8 cellular contexts compared by ENCODE assay signal in the genomic region with DNA sequence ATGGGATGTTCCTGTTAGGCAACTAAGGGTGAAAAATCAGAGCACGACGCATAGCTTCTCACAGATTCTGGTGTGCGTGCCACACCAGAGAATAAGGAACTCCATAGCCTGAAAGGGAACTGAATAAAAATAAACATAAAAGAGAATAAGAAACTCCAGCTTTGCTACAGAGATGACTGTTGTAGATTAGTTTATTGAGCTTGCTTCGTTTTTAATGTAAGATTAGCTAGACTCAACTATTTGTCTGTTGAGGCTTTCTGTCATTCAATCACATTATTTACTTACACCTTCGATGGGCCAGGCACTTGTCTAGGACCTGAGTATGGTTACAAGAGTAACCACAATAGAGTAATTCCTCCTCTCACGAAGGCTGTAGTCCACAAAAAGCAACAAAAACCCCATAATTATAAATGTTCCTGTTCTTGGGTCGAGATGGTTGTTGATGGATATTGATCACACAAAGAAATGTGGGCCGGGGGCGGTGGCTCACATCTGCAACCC. TPM values are rescaled to one million over a fixed set of nuclear protein-coding genes. Genes with fewer than 3 reads are reported as not detected.
A peak's percentile ranks its signal among the peaks of the same experiment; 100 is the strongest.
DNase-seq lines count a peak whose midpoint lies in the region; ATAC-seq, FAIRE-seq and TF ChIP-seq lines count a peak whose summit lies in the region.

No MANE protein-coding gene starts in this region.

- peaks cover 35% of the 10 kb centered on the region for H3K79me2 ChIP-seq in HepG2 (ENCODE audit: insufficient read depth, low read length)

- peaks cover 8 to 20% of the 10 kb centered on the region in 2 experiments for H3K36me3 ChIP-seq in HepG2 (replicated peaks in 1 of 2; ENCODE audit: control insufficient read depth in 1 of 2, insufficient read depth in 2 of 2, low read length in 2 of 2)
- H3K36me3 ChIP-seq in transverse colon = peaks cover 0 to 29% (median 13%) of the 10 kb centered on the region in 4 donors

- no peak for DNase-seq in activated naive CD4-positive, alpha-beta T cell treated with anti-CD3 and anti-CD28 coated beads, Interleukin-2, amount 10 ng/mL, durations not matched to agents 7 days and 5 days
- DNase-seq in activated naive CD4-positive, alpha-beta T cell (lab: John Stamatoyannopoulos, UW) = no peak
- DNase-seq in activated CD8-positive, alpha-beta T cell treated with anti-CD3 and anti-CD28 coated beads, Interleukin-2, amount 10 ng/mL, durations not matched to agents 7 days and 5 days = no peak
- DNase-seq in HepG2 (ENCODE audit: low spot score) (no peak), transverse colon (no peak), medulla oblongata (ENCODE audit: extremely low spot score) (no peak), midbrain (lab: John Stamatoyannopoulos, UW) (no peak)

- no peak for FAIRE-seq in HepG2 (lab: Jason Lieb, UNC)

- H3K27ac ChIP-seq in HepG2 (ENCODE audit: extremely low read length, insufficient read depth, low read length) = peak overlapping the region; percentile 98
- peak overlapping the region; percentile 95 to 100 (median 98) for H3K27ac ChIP-seq in transverse colon

- H3K27me3 ChIP-seq in HepG2 (ENCODE audit: control insufficient read depth in 1 of 2, insufficient read depth in 2 of 2, low read length in 2 of 2) (no peaks in the 10 kb centered on the region; a peak in 1 of 5 replicates), transverse colon (no peaks in the 10 kb centered on the region)

- H3K9ac ChIP-seq in HepG2 (ENCODE audit: insufficient read depth, low read depth, low read length) = no peak overlapping the region

- no peak for TF ChIP-seq RAD21 in HepG2 (CRISPR knock-in tag; IDR thresholded peaks at IDR 0.05)

- peak overlapping the region; percentile 78 for H3K4me2 ChIP-seq in HepG2 (ENCODE audit: low read depth, low read length)

- H3K36me3 Mint-ChIP-seq in activated naive CD4-positive, alpha-beta T cell treated with anti-CD3 and anti-CD28 coated beads, Interleukin-2, amount 10 ng/mL, durations not matched to agents 7 days and 5 days = peaks cover 46% of the 10 kb centered on the region
- H3K36me3 Mint-ChIP-seq in activated CD8-positive, alpha-beta T cell treated with anti-CD3 and anti-CD28 coated beads, Interleukin-2, amount 10 ng/mL, durations not matched to agents 7 days and 5 days (ENCODE audit: low read depth) = peaks cover 61% of the 10 kb centered on the region

- peak overlapping the region; percentile 99 for H3K4me3 Mint-ChIP-seq in activated naive CD4-positive, alpha-beta T cell treated with anti-CD3 and anti-CD28 coated beads, Interleukin-2, amount 10 ng/mL, durations not matched to agents 7 days and 5 days
- peak overlapping the region; percentile 99 for H3K4me3 Mint-ChIP-seq in activated CD8-positive, alpha-beta T cell treated with anti-CD3 and anti-CD28 coated beads, Interleukin-2, amount 10 ng/mL, durations not matched to agents 7 days and 5 days

- peaks cover 9% of the 10 kb centered on the region; the same call in 1 of the 2 replicates for H4K20me1 ChIP-seq in HepG2 (ENCODE audit: insufficient read depth, low read length)

- H3K4me3 ChIP-seq in HepG2 (replicated peaks in 1 of 3; ENCODE audit: insufficient read depth in 1 of 3, low read depth in 2 of 3, low read length in 3 of 3) = peak overlapping the region; percentile 48 to 86 (median 51); a peak in 5 of 6 replicates
- peak overlapping the region in 3 of 4 donors; percentile 73 to 88 (median 87) for H3K4me3 ChIP-seq in transverse colon

- peaks cover 34% of the 10 kb centered on the region for H3K4me1 ChIP-seq in HepG2 (ENCODE audit: insufficient read depth, low read length)
- H3K4me1 ChIP-seq in transverse colon = peaks cover 8 to 29% (median 22%) of the 10 kb centered on the region in 4 donors

- ATAC-seq in activated CD8-positive, alpha-beta T cell treated with anti-CD3 and anti-CD28 coated beads, Interleukin-2, amount 10 ng/mL, durations not matched to agents 7 days and 5 days = no peak
- no peak for ATAC-seq in HepG2
- ATAC-seq in HG03521 (IDR thresholded peaks at IDR 0.05; ENCODE audit: unreplicated experiment) = no peak

- CTCF ChIA-PET in activated naive CD4-positive, alpha-beta T cell treated with anti-CD3 and anti-CD28 coated beads, Interleukin-2, amount 10 ng/mL, durations not matched to agents 7 days and 5 days (lab: Charles Lee) = interaction anchor here (0.7 to 2.4 kb wide), 7 partner anchors 18 to 251 kb away, joined by 3 to 17 read pairs (median 4); a partner anchor contains a TSS
- CTCF ChIA-PET in activated CD8-positive, alpha-beta T cell treated with anti-CD3 and anti-CD28 coated beads, Interleukin-2, amount 10 ng/mL, durations not matched to agents 7 days and 5 days (lab: Charles Lee) = interaction anchor here (0.8 to 5.2 kb wide), 15 partner anchors 9 to 251 kb away, joined by 3 to 42 read pairs (median 5); a partner anchor contains a TSS
- CTCF ChIA-PET in HepG2 (lab: Yijun Ruan, JAX; ENCODE audit: low intra/inter-chr PET ratio, low total read pairs) = interaction anchor here (1.3 kb wide), 1 partner anchor 9 kb away, joined by 3 read pairs; no protein-coding TSS in a partner anchor

- POLR2A ChIA-PET in activated CD8-positive, alpha-beta T cell treated with anti-CD3 and anti-CD28 coated beads, Interleukin-2, amount 10 ng/mL, durations not matched to agents 7 days and 5 days (lab: Charles Lee) = interaction anchor here (0.6 to 7.9 kb wide), 15 partner anchors 9 to 731 kb away, joined by 3 to 187 read pairs (median 8); a partner anchor contains a TSS
- POLR2A ChIA-PET in HepG2 (lab: Yijun Ruan, JAX) = interaction anchor here (0.6 to 5.4 kb wide), 23 partner anchors 10 to 732 kb away, joined by 3 to 122 read pairs (median 4); a partner anchor contains a TSS

- H3K9me3 Mint-ChIP-seq in activated naive CD4-positive, alpha-beta T cell treated with anti-CD3 and anti-CD28 coated beads, Interleukin-2, amount 10 ng/mL, durations not matched to agents 7 days and 5 days = no peaks in the 10 kb centered on the region
- H3K9me3 Mint-ChIP-seq in activated CD8-positive, alpha-beta T cell treated with anti-CD3 and anti-CD28 coated beads, Interleukin-2, amount 10 ng/mL, durations not matched to agents 7 days and 5 days (ENCODE audit: insufficient read depth) = no peaks in the 10 kb centered on the region

- TF ChIP-seq EP300 in HepG2 (IDR thresholded peaks at IDR 0.05; ENCODE audit: low read depth in 2 of 2, low read length in 2 of 2) = no peak
- no peak for TF ChIP-seq EP300 in HepG2 (CRISPR knock-in tag; IDR thresholded peaks at IDR 0.05; ENCODE audit: borderline replicate concordance)
- TF ChIP-seq EP300 in transverse colon (IDR thresholded peaks at IDR 0.05; ENCODE audit: low read depth) = no peak

- peaks cover 46% of the 10 kb centered on the region for H3K4me1 Mint-ChIP-seq in activated naive CD4-positive, alpha-beta T cell treated with anti-CD3 and anti-CD28 coated beads, Interleukin-2, amount 10 ng/mL, durations not matched to agents 7 days and 5 days
- peaks cover 35% of the 10 kb centered on the region for H3K4me1 Mint-ChIP-seq in activated CD8-positive, alpha-beta T cell treated with anti-CD3 and anti-CD28 coated beads, Interleukin-2, amount 10 ng/mL, durations not matched to agents 7 days and 5 days (ENCODE audit: low read depth)

- in situ Hi-C loops in HepG2 (cut with HindIII; ENCODE audit: extremely low pct_ligation_motif_present, low pct_unique_long_range_greater_than_20kb) (no loop called here), transverse colon (cut with MboI; ENCODE audit: low pct_ligation_motif_present in 1 of 4, low pct_unique_long_range_greater_than_20kb in 1 of 4, low sequenced_read_pairs in 3 of 4) (no loop called here)

- intact Hi-C loops in HepG2 (cut with micrococcal nuclease; ENCODE audit: unreplicated experiment) (no loop called here), transverse colon (cut with DNase I; ENCODE audit: low total_unique reads) (no loop called here)

- peak overlapping the region; percentile 99 for H3K27ac Mint-ChIP-seq in activated naive CD4-positive, alpha-beta T cell treated with anti-CD3 and anti-CD28 coated beads, Interleukin-2, amount 10 ng/mL, durations not matched to agents 7 days and 5 days
- peak overlapping the region; percentile 99 for H3K27ac Mint-ChIP-seq in activated CD8-positive, alpha-beta T cell treated with anti-CD3 and anti-CD28 coated beads, Interleukin-2, amount 10 ng/mL, durations not matched to agents 7 days and 5 days

- no peaks in the 10 kb centered on the region for H3K9me3 ChIP-seq in HepG2 (ENCODE audit: low read length)
- no peaks in the 10 kb centered on the region for H3K9me3 ChIP-seq in transverse colon

- no peak for TF ChIP-seq CTCF in HepG2 (CRISPR knock-in tag; IDR thresholded peaks at IDR 0.05)
- no peak for TF ChIP-seq CTCF in transverse colon (IDR thresholded peaks at IDR 0.05)

- no peak overlapping the region for H2AFZ ChIP-seq in HepG2 (ENCODE audit: low read length)

- no peak for TF ChIP-seq POLR2A in HepG2 (IDR thresholded peaks at IDR 0.05; ENCODE audit: insufficient read depth in 1 of 2, low read depth in 2 of 2, low read length in 2 of 2)
- no peak for TF ChIP-seq POLR2A in transverse colon (IDR thresholded peaks at IDR 0.05)

- no peaks in the 10 kb centered on the region for H3K27me3 Mint-ChIP-seq in activated naive CD4-positive, alpha-beta T cell treated with anti-CD3 and anti-CD28 coated beads, Interleukin-2, amount 10 ng/mL, durations not matched to agents 7 days and 5 days
- no peaks in the 10 kb centered on the region for H3K27me3 Mint-ChIP-seq in activated CD8-positive, alpha-beta T cell treated with anti-CD3 and anti-CD28 coated beads, Interleukin-2, amount 10 ng/mL, durations not matched to agents 7 days and 5 days (ENCODE audit: low read depth)

- BruUV-seq in HepG2 (replicated peaks; lab: Mats Ljungman, UMichigan) = no TSS peak

- WGBS in HepG2 (ENCODE audit: low lambda C conversion rate) = 90% methylated on average over 9 of the region's 9 CpGs
- WGBS in transverse colon (ENCODE audit: low coverage in 1 of 2), 2 donors = 65 to 80% methylated on average over 7 to 9 of the region's 9 CpGs

RNA-seq across cellular contexts. Expression of a gene that starts 0.8 kb away (rescaled TPM):
- total RNA-seq in activated CD8-positive, alpha-beta T cell treated with anti-CD3 and anti-CD28 coated beads, Interleukin-2, amount 10 ng/mL, durations not matched to agents 7 days and 5 days = 10 to 100 TPM; 41.3 to 45.3 TPM
- total RNA-seq in HepG2 (2016; rRNA removed; fragmentation: Illumina TruSeq; extraction: Trizol) = 14.2 and 20.9 TPM in 2 replicates
- 4.6 and 5.1 TPM in 2 replicates for total RNA-seq in HepG2 (2016; cell fraction: cytosol; rRNA removed; fragmentation: Illumina TruSeq; extraction: Trizol; ENCODE audit: low read depth)
- total RNA-seq in HepG2 (2016; cell fraction: insoluble cytoplasmic fraction; rRNA removed; fragmentation: Illumina TruSeq; extraction: Trizol) = 14.0 and 22.1 TPM in 2 replicates
- total RNA-seq in HepG2 (2016; cell fraction: membrane; rRNA removed; fragmentation: Illumina TruSeq; extraction: Trizol) = 7.2 and 7.6 TPM in 2 replicates
- 30.3 and 32.1 TPM in 2 replicates for total RNA-seq in HepG2 (2016; cell fraction: nucleus; rRNA removed; fragmentation: Illumina TruSeq; extraction: Trizol)
- 18.6 and 20.5 TPM in 2 replicates for polyA plus RNA-seq in HepG2 (2011; rRNA removed)
- 9.6 and 13.2 TPM in 2 replicates for polyA plus RNA-seq in HepG2 (2011; cell fraction: cytosol; rRNA removed)
- 37.9 and 40.8 TPM in 2 replicates for polyA plus RNA-seq in HepG2 (2011; cell fraction: nucleus; rRNA removed)
- 20.5 and 20.8 TPM in 2 replicates for polyA plus RNA-seq in HepG2 (2012)
- 1.9 and 2.0 TPM in 2 replicates for polyA plus RNA-seq in HepG2 (2016; cell fraction: cytosol; fragmentation: Illumina TruSeq; extraction: Trizol; ENCODE audit: low read depth)
- 15.5 and 16.5 TPM in 2 replicates for polyA plus RNA-seq in HepG2 (2016; cell fraction: insoluble cytoplasmic fraction; fragmentation: Illumina TruSeq; extraction: Trizol; ENCODE audit: low read depth)
- polyA plus RNA-seq in HepG2 (2016; cell fraction: membrane; fragmentation: Illumina TruSeq; extraction: Trizol; ENCODE audit: low read depth) = 3.5 and 4.0 TPM in 2 replicates
- 75.5 and 80.1 TPM in 2 replicates for polyA plus RNA-seq in HepG2 (2016; cell fraction: nucleus; fragmentation: Illumina TruSeq; extraction: Trizol; ENCODE audit: insufficient read depth, low read depth)
- polyA minus RNA-seq in HepG2 (2011; rRNA and poly(A)+ RNA removed; ENCODE audit: low replicate concordance) = 9.4 and 18.6 TPM in 2 replicates
- 8.1 and 11.2 TPM in 2 replicates for polyA minus RNA-seq in HepG2 (2011; cell fraction: cytosol; rRNA and poly(A)+ RNA removed)
- 40.6 and 42.0 TPM in 2 replicates for polyA minus RNA-seq in HepG2 (2011; cell fraction: nucleus; rRNA and poly(A)+ RNA removed)
- total RNA-seq in transverse colon = 10 to 100 TPM; 15.9 to 28.4 (median 19.9) TPM

RNA-seq across cellular contexts. Expression of a gene that starts 25.2 kb away (rescaled TPM):
- 100 to 1,000 TPM in 1 of 2 experiments, 10 to 100 TPM in 1; 96.1 to 106 TPM for total RNA-seq in activated CD8-positive, alpha-beta T cell treated with anti-CD3 and anti-CD28 coated beads, Interleukin-2, amount 10 ng/mL, durations not matched to agents 7 days and 5 days
- total RNA-seq in HepG2 (2016; rRNA removed; fragmentation: Illumina TruSeq; extraction: Trizol) = 77.8 and 85.8 TPM in 2 replicates
- 18.9 and 21.1 TPM in 2 replicates for total RNA-seq in HepG2 (2016; cell fraction: cytosol; rRNA removed; fragmentation: Illumina TruSeq; extraction: Trizol; ENCODE audit: low read depth)
- 79.4 and 84.5 TPM in 2 replicates for total RNA-seq in HepG2 (2016; cell fraction: insoluble cytoplasmic fraction; rRNA removed; fragmentation: Illumina TruSeq; extraction: Trizol)
- total RNA-seq in HepG2 (2016; cell fraction: membrane; rRNA removed; fragmentation: Illumina TruSeq; extraction: Trizol) = 32.8 and 33.2 TPM in 2 replicates
- total RNA-seq in HepG2 (2016; cell fraction: nucleus; rRNA removed; fragmentation: Illumina TruSeq; extraction: Trizol) = 97.0 and 103 TPM in 2 replicates
- 27.6 and 31.4 TPM in 2 replicates for polyA plus RNA-seq in HepG2 (2011; rRNA removed)
- 7.5 and 10.3 TPM in 2 replicates for polyA plus RNA-seq in HepG2 (2011; cell fraction: cytosol; rRNA removed)
- polyA plus RNA-seq in HepG2 (2011; cell fraction: nucleus; rRNA removed) = 42.2 and 43.3 TPM in 2 replicates
- 50.4 and 65.0 TPM in 2 replicates for polyA plus RNA-seq in HepG2 (2012)
- polyA plus RNA-seq in HepG2 (2016; cell fraction: cytosol; fragmentation: Illumina TruSeq; extraction: Trizol; ENCODE audit: low read depth) = 8.9 and 9.0 TPM in 2 replicates
- 98.3 and 98.6 TPM in 2 replicates for polyA plus RNA-seq in HepG2 (2016; cell fraction: insoluble cytoplasmic fraction; fragmentation: Illumina TruSeq; extraction: Trizol; ENCODE audit: low read depth)
- 14.1 and 18.0 TPM in 2 replicates for polyA plus RNA-seq in HepG2 (2016; cell fraction: membrane; fragmentation: Illumina TruSeq; extraction: Trizol; ENCODE audit: low read depth)
- polyA plus RNA-seq in HepG2 (2016; cell fraction: nucleus; fragmentation: Illumina TruSeq; extraction: Trizol; ENCODE audit: insufficient read depth, low read depth) = 156 and 164 TPM in 2 replicates
- 17.3 and 23.5 TPM in 2 replicates for polyA minus RNA-seq in HepG2 (2011; rRNA and poly(A)+ RNA removed; ENCODE audit: low replicate concordance)
- 8.3 and 11.6 TPM in 2 replicates for polyA minus RNA-seq in HepG2 (2011; cell fraction: cytosol; rRNA and poly(A)+ RNA removed)
- polyA minus RNA-seq in HepG2 (2011; cell fraction: nucleus; rRNA and poly(A)+ RNA removed) = 155 and 166 TPM in 2 replicates
- 100 to 1,000 TPM in 2 of 4 donors, 10 to 100 TPM in 2; 73.4 to 251 (median 99.7) TPM for total RNA-seq in transverse colon

RNA-seq across cellular contexts. Expression of a gene that starts 25.5 kb away (rescaled TPM):
- 100 to 1,000 TPM; 139 to 147 TPM for total RNA-seq in activated CD8-positive, alpha-beta T cell treated with anti-CD3 and anti-CD28 coated beads, Interleukin-2, amount 10 ng/mL, durations not matched to agents 7 days and 5 days
- 49.2 and 57.6 TPM in 2 replicates for total RNA-seq in HepG2 (2016; rRNA removed; fragmentation: Illumina TruSeq; extraction: Trizol)
- 18.2 and 22.7 TPM in 2 replicates for total RNA-seq in HepG2 (2016; cell fraction: cytosol; rRNA removed; fragmentation: Illumina TruSeq; extraction: Trizol; ENCODE audit: low read depth)
- total RNA-seq in HepG2 (2016; cell fraction: insoluble cytoplasmic fraction; rRNA removed; fragmentation: Illumina TruSeq; extraction: Trizol) = 49.4 and 57.3 TPM in 2 replicates
- total RNA-seq in HepG2 (2016; cell fraction: membrane; rRNA removed; fragmentation: Illumina TruSeq; extraction: Trizol) = 16.5 and 21.3 TPM in 2 replicates
- 108 and 118 TPM in 2 replicates for total RNA-seq in HepG2 (2016; cell fraction: nucleus; rRNA removed; fragmentation: Illumina TruSeq; extraction: Trizol)
- polyA plus RNA-seq in HepG2 (2011; rRNA removed) = 26.9 and 45.1 TPM in 2 replicates
- 6.0 and 6.6 TPM in 2 replicates for polyA plus RNA-seq in HepG2 (2011; cell fraction: cytosol; rRNA removed)
- polyA plus RNA-seq in HepG2 (2011; cell fraction: nucleus; rRNA removed) = 56.6 and 86.5 TPM in 2 replicates
- polyA plus RNA-seq in HepG2 (2012) = 23.2 and 23.7 TPM in 2 replicates
- 2.0 and 2.9 TPM in 2 replicates for polyA plus RNA-seq in HepG2 (2016; cell fraction: cytosol; fragmentation: Illumina TruSeq; extraction: Trizol; ENCODE audit: low read depth)
- 27.6 and 27.7 TPM in 2 replicates for polyA plus RNA-seq in HepG2 (2016; cell fraction: insoluble cytoplasmic fraction; fragmentation: Illumina TruSeq; extraction: Trizol; ENCODE audit: low read depth)
- 3.5 and 4.7 TPM in 2 replicates for polyA plus RNA-seq in HepG2 (2016; cell fraction: membrane; fragmentation: Illumina TruSeq; extraction: Trizol; ENCODE audit: low read depth)
- polyA plus RNA-seq in HepG2 (2016; cell fraction: nucleus; fragmentation: Illumina TruSeq; extraction: Trizol; ENCODE audit: insufficient read depth, low read depth) = 208 and 213 TPM in 2 replicates
- polyA minus RNA-seq in HepG2 (2011; rRNA and poly(A)+ RNA removed; ENCODE audit: low replicate concordance) = 21.3 and 75.8 TPM in 2 replicates
- polyA minus RNA-seq in HepG2 (2011; cell fraction: cytosol; rRNA and poly(A)+ RNA removed) = 10.1 and 13.4 TPM in 2 replicates
- polyA minus RNA-seq in HepG2 (2011; cell fraction: nucleus; rRNA and poly(A)+ RNA removed) = 88.6 and 117 TPM in 2 replicates
- 10 to 100 TPM; 10.6 to 79.4 (median 23.1) TPM for total RNA-seq in transverse colon
